29 cellular contexts compared by ENCODE assay signal in genomic region chr9:117334101-117334500, GRCh38.
A peak's percentile ranks its signal among the peaks of the same experiment; 100 is the strongest.
DNase-seq lines count a peak whose midpoint lies in the region; ATAC-seq, FAIRE-seq and TF ChIP-seq lines count a peak whose summit lies in the region.
"Had no signal": no experiment of that assay in that cellular context is flagged by ENCODE, and none has a peak within 500 bp of the region (broad histone marks: within the 10 kb centered on the region; RNA-seq: fewer than 3 reads in every experiment).

No MANE protein-coding gene starts in this region.

- H3K9me2 ChIP-seq in GM23338 (ENCODE audit: insufficient read depth), result peaks cover 5% of the 10 kb centered on the region; the same call in 1 of the 2 replicates

- H3K9me3 ChIP-seq in GM12878 (replicated peaks; ENCODE audit: control insufficient read depth, insufficient read depth, low read length), result no peaks in the 10 kb centered on the region
- no peaks in the 10 kb centered on the region for H3K9me3 ChIP-seq in liver (ENCODE audit: control insufficient read depth in 4 of 4, low read length in 3 of 4)
- H3K9me3 ChIP-seq: BLaER1 treated with 17β-estradiol and CSF1 and Interleukin-3, amounts not matched to agents 10 nM and 100 nM; Caco-2; esophagus muscularis mucosa; spleen had no signal

- BruUV-seq in GM12878 (replicated peaks; lab: Mats Ljungman, UMichigan), result no TSS peak

- in situ Hi-C loops in GM12878 (cut with MboI) (no loop called here), brain microvascular endothelial cell (cut with HindIII; ENCODE audit: low pct_ligation_motif_present, low sequenced_read_pairs) (no loop called here)

- peaks cover 9% of the 10 kb centered on the region; the same call in 2 of the 3 replicates for H3K4me1 Mint-ChIP-seq in GM23338
- H3K4me1 Mint-ChIP-seq: immature natural killer cell, T-helper 17 cell had no signal

- H3K4me3 Mint-ChIP-seq in GM23338, result no peak overlapping the region
- H3K4me3 Mint-ChIP-seq: HFFc6; immature natural killer cell; natural killer cell treated with Interleukin-12 subunit alpha and Interleukin-12 subunit beta and Interleukin-15 and Interleukin-18, amount 100 ng/mL, for 72 hours; T-helper 17 cell had no signal

- H3K27me3 Mint-ChIP-seq in GM23338 (ENCODE audit: insufficient read depth, low read depth, poor library complexity), result peaks cover 2% of the 10 kb centered on the region
- H3K27me3 Mint-ChIP-seq: natural killer cell treated with Interleukin-12 subunit alpha and Interleukin-12 subunit beta and Interleukin-15 and Interleukin-18, amount 100 ng/mL, for 72 hours; T-helper 17 cell had no signal

- H3K27me3 ChIP-seq in GM23338 (ENCODE audit: insufficient read depth) (no peaks in the 10 kb centered on the region), GM12878 (replicated peaks in 1 of 2; ENCODE audit: control insufficient read depth in 2 of 2, insufficient read depth in 2 of 2, low read length in 1 of 2) (no peaks in the 10 kb centered on the region), liver (ENCODE audit: control insufficient read depth in 4 of 4, insufficient read depth in 4 of 4, low read length in 3 of 4) (no peaks in the 10 kb centered on the region), brain microvascular endothelial cell (replicated peaks) (no peaks in the 10 kb centered on the region)
- H3K27me3 ChIP-seq: BLaER1 treated with 17β-estradiol and CSF1 and Interleukin-3, amounts not matched to agents 10 nM and 100 nM; esophagus muscularis mucosa; spleen had no signal

- WGBS in GM12878 (ENCODE audit: insufficient coverage, insufficient replicate concordance, low lambda C conversion rate, missing lambda C conversion rate), result 50% methylated on average over 2 of the region's 2 CpGs
- WGBS in liver, result 73% methylated on average over 2 of the region's 2 CpGs

- ATAC-seq in GM23338, result peak; percentile 83
- ATAC-seq in GM12878, result no peak
- ATAC-seq in HG03342 (IDR thresholded peaks at IDR 0.05; ENCODE audit: unreplicated experiment), result no peak
- ATAC-seq: activated naive CD4-positive, alpha-beta T cell treated with anti-CD3 and anti-CD28 coated beads, Interleukin-2, amount 50 U/mL, for 72 hours; left ventricle myocardium superior; natural killer cell treated with Interleukin-12 subunit alpha and Interleukin-12 subunit beta and Interleukin-15 and Interleukin-18, amount 100 ng/mL, for 72 hours; T-helper 17 cell had no signal

- TF ChIP-seq EP300 in GM12878 (IDR thresholded peaks at IDR 0.05; ENCODE audit: borderline replicate concordance in 1 of 2, control insufficient read depth in 1 of 2, low read depth in 2 of 2, low read length in 2 of 2), result no peak

- H3K27ac Mint-ChIP-seq in GM23338, result no peak overlapping the region
- H3K27ac Mint-ChIP-seq: activated naive CD4-positive, alpha-beta T cell treated with anti-CD3 and anti-CD28 coated beads, Interleukin-2, amount 50 U/mL, for 72 hours; HFFc6; immature natural killer cell; natural killer cell treated with Interleukin-12 subunit alpha and Interleukin-12 subunit beta and Interleukin-15 and Interleukin-18, amount 100 ng/mL, for 72 hours; T-helper 17 cell had no signal

- no peaks in the 10 kb centered on the region for H3K9me3 Mint-ChIP-seq in GM23338

- SMC1A ChIA-PET in GM12878 (lab: Charles Lee; ENCODE audit: uncharacterized antibody, unreplicated experiment), result no interaction called here

- peak; percentile 42 for DNase-seq in GM23338 (ENCODE audit: low spot score)
- peak; percentile 4 for DNase-seq in HuH-7 (ENCODE audit: low spot score)
- no peak for DNase-seq in GM12878 (ENCODE audit: low read depth, low spot score)
- DNase-seq in GM19238 (ENCODE audit: insufficient read length, low spot score), result no peak
- DNase-seq in brain microvascular endothelial cell, result no peak
- DNase-seq: activated CD4-positive, alpha-beta T cell treated with anti-CD3 and anti-CD28 coated beads for 4 hours; activated T-cell treated with anti-CD3 and anti-CD28 coated beads for 4 hours; aorta; central memory CD4-positive, alpha-beta T cell; HFFc6; immature natural killer cell; IMR-90; left ventricle myocardium superior; NCI-H1048; NCI-H1930; NCI-H82; retina; spleen; stimulated activated CD4-positive, alpha-beta T cell treated with anti-CD3 and anti-CD28 coated beads, Interleukin-2, amount 100 ng/mL, for 48 hours; T-helper 17 cell had no signal

- H3F3A ChIP-seq in GM23338 (replicated peaks; ENCODE audit: low read depth), result no peaks in the 10 kb centered on the region

- POLR2A ChIA-PET in GM12878 (lab: Charles Lee), result no interaction called here

- H3K4me2 ChIP-seq in GM23338 (no peak overlapping the region), GM12878 (ENCODE audit: control insufficient read depth, insufficient read depth) (no peak overlapping the region)
- H3K4me2 ChIP-seq: BLaER1 treated with 17β-estradiol and CSF1 and Interleukin-3, amounts not matched to agents 10 nM and 100 nM had no signal

- CTCF ChIA-PET in GM12878 (lab: Yijun Ruan, JAX), result no interaction called here

- no peak for TF ChIP-seq POLR2A in GM12878 (IDR thresholded peaks at IDR 0.05; ENCODE audit: low read depth, low read length)

- H3K79me2 ChIP-seq in GM23338 (replicated peaks; ENCODE audit: insufficient read depth), result no peaks in the 10 kb centered on the region
- H3K79me2 ChIP-seq in GM12878 (ENCODE audit: control insufficient read depth, insufficient read depth, low read length), result no peaks in the 10 kb centered on the region

- no peak for FAIRE-seq in GM12878 (lab: Jason Lieb, UNC)
- FAIRE-seq: frontal cortex had no signal

- H4K20me1 ChIP-seq in GM23338 (replicated peaks; ENCODE audit: insufficient read depth), result peaks cover 6% of the 10 kb centered on the region; the same call in 1 of the 2 replicates
- no peaks in the 10 kb centered on the region for H4K20me1 ChIP-seq in GM12878 (ENCODE audit: control insufficient read depth, insufficient read depth)

- H3K36me3 Mint-ChIP-seq in GM23338 (ENCODE audit: low read depth), result no peaks in the 10 kb centered on the region
- H3K36me3 Mint-ChIP-seq: activated naive CD4-positive, alpha-beta T cell treated with anti-CD3 and anti-CD28 coated beads, Interleukin-2, amount 50 U/mL, for 72 hours; immature natural killer cell; natural killer cell treated with Interleukin-12 subunit alpha and Interleukin-12 subunit beta and Interleukin-15 and Interleukin-18, amount 100 ng/mL, for 72 hours had no signal

- H3K4me1 ChIP-seq in GM23338 (ENCODE audit: insufficient read depth) (peaks cover 2% of the 10 kb centered on the region; the same call in 1 of the 2 replicates), GM12878 (ENCODE audit: control insufficient read depth, insufficient read depth, low read length) (no peaks in the 10 kb centered on the region), liver (ENCODE audit: control insufficient read depth in 4 of 4, insufficient read depth in 4 of 4, low read length in 3 of 4) (no peaks in the 10 kb centered on the region)
- H3K4me1 ChIP-seq: BLaER1 treated with 17β-estradiol and CSF1 and Interleukin-3, amounts not matched to agents 10 nM and 100 nM; Caco-2; esophagus muscularis mucosa; spleen had no signal

- H3K27ac ChIP-seq in GM23338 (ENCODE audit: low read depth) (no peak overlapping the region), GM12878 (ENCODE audit: control insufficient read depth, insufficient read depth) (no peak overlapping the region), liver (ENCODE audit: low read depth in 1 of 2, low read length in 2 of 2) (no peak overlapping the region), brain microvascular endothelial cell (no peak overlapping the region)
- H3K27ac ChIP-seq: BLaER1 treated with 17β-estradiol and CSF1 and Interleukin-3, amounts not matched to agents 10 nM and 100 nM; esophagus muscularis mucosa; SK-N-MC; spleen had no signal

- H2AFZ ChIP-seq in GM23338, result no peak overlapping the region
- H2AFZ ChIP-seq in GM12878 (ENCODE audit: control insufficient read depth, low read depth, low read length), result no peak overlapping the region

- TF ChIP-seq RAD21 in GM12878 (IDR thresholded peaks at IDR 0.05; ENCODE audit: insufficient read depth, low read depth, low read length), result no peak
- no peak for TF ChIP-seq RAD21 in liver (IDR thresholded peaks at IDR 0.05)

- RAD21 ChIA-PET in GM12878 (lab: Charles Lee; ENCODE audit: unreplicated experiment), result no interaction called here

- no peak overlapping the region for H3K9ac ChIP-seq in GM12878 (ENCODE audit: control insufficient read depth, insufficient read depth, low read length)
- H3K9ac ChIP-seq in liver (ENCODE audit: low read depth in 1 of 2, low read length in 2 of 2), result no peak overlapping the region
- H3K9ac ChIP-seq: BLaER1 treated with 17β-estradiol and CSF1 and Interleukin-3, amounts not matched to agents 10 nM and 100 nM had no signal

- H3K4me3 ChIP-seq in GM23338, result no peak overlapping the region
- H3K4me3 ChIP-seq in GM12878, result no peak overlapping the region
- no peak overlapping the region for H3K4me3 ChIP-seq in liver (ENCODE audit: low read depth in 1 of 3, low read length in 3 of 3)
- no peak overlapping the region for H3K4me3 ChIP-seq in brain microvascular endothelial cell (ENCODE audit: low read depth, low read length)
- H3K4me3 ChIP-seq: BLaER1 treated with 17β-estradiol and CSF1 and Interleukin-3, amounts not matched to agents 10 nM and 100 nM; esophagus muscularis mucosa; SK-N-MC; spleen had no signal

- intact Hi-C loops in GM12878 (cut with micrococcal nuclease; ENCODE audit: unreplicated experiment), result no loop called here

- TF ChIP-seq CTCF in GM23338 (conservative IDR thresholded peaks at IDR 0.05; ENCODE audit: low read depth in 2 of 2) (no peak), GM12878 (IDR thresholded peaks at IDR 0.05 in 2 of 3, conservative IDR thresholded peaks at IDR 0.05 in 1 of 3; ENCODE audit: control insufficient read depth in 2 of 3, extremely low read depth in 1 of 3, insufficient read depth in 1 of 3, low read depth in 3 of 3, low read length in 3 of 3) (no peak), liver (IDR thresholded peaks at IDR 0.05; ENCODE audit: low read depth, low read length, missing input control) (no peak), brain microvascular endothelial cell (IDR thresholded peaks at IDR 0.05; ENCODE audit: low read depth, low read length, missing control alignments) (no peak)

- H3K36me3 ChIP-seq in GM23338 (ENCODE audit: insufficient read depth) (no peaks in the 10 kb centered on the region), GM12878 (ENCODE audit: control insufficient read depth in 2 of 2, insufficient read depth in 2 of 2, low read length in 1 of 2) (no peaks in the 10 kb centered on the region), liver (ENCODE audit: control insufficient read depth in 4 of 4, insufficient read depth in 3 of 4, low read depth in 1 of 4, low read length in 3 of 4) (no peaks in the 10 kb centered on the region), brain microvascular endothelial cell (replicated peaks) (no peaks in the 10 kb centered on the region)
- H3K36me3 ChIP-seq: BLaER1 treated with 17β-estradiol and CSF1 and Interleukin-3, amounts not matched to agents 10 nM and 100 nM; esophagus muscularis mucosa; spleen had no signal

TF ChIP-seq in liver, 16 proteins besides CTCF, POLR2A, EP300 and RAD21 (continues in another document):
- TF ChIP-seq RXRA (IDR thresholded peaks at IDR 0.05), result no peak

Comparison
In these comparisons a context has a peak if more than half of its experiments do, and no peak if none do; other contexts are left out.
1. DNase-seq: peak in GM23338 (single experiment) and HuH-7 (single experiment); none in GM12878 (single experiment), GM19238 (single experiment) and brain microvascular endothelial cell (single experiment).